ENCODE assay signal across 1 cellular context in the genomic region with DNA sequence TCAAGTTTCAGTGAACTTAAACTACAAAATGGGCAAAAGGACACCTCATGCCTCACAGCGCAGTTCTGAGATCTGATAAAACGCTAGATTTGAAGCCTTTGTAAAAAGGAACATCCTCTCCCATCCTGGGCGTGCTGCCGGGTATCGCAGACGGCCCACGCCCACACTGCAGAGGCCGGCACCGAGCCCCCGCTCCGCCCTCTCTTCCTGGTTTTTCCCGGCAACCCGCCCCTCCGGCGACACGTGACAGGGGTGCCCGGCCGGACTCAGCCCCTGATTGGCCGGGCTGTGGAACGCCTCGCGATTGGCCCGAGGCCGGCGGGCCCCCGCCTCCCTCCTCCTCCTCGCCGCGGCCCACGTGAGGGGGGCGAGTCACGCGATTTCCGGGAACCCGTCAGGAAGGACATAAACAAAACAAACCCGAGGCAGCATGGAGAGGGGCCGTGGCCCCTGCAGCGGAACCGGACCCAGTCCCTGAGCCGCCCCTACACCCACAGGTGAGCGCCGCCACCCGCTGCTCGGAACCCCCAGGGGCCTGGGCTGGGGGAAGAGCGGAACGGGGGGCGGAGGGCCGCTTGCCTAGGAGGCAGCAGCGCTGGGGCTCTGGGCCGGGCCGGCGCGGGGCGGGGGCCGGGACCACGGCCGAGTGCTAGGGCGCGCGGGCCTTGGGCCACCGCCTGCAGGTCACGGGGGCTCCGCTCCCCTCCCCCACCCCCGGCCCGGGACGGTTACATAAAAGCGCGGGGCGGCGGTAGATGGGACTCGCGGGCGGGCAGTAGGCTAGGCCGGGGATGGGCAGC.
TF ChIP-seq lines count a peak whose summit lies in the region.

A gene with protein sequence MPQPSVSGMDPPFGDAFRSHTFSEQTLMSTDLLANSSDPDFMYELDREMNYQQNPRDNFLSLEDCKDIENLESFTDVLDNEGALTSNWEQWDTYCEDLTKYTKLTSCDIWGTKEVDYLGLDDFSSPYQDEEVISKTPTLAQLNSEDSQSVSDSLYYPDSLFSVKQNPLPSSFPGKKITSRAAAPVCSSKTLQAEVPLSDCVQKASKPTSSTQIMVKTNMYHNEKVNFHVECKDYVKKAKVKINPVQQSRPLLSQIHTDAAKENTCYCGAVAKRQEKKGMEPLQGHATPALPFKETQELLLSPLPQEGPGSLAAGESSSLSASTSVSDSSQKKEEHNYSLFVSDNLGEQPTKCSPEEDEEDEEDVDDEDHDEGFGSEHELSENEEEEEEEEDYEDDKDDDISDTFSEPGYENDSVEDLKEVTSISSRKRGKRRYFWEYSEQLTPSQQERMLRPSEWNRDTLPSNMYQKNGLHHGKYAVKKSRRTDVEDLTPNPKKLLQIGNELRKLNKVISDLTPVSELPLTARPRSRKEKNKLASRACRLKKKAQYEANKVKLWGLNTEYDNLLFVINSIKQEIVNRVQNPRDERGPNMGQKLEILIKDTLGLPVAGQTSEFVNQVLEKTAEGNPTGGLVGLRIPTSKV (plus strand): TSS at position 370 of the 800 bp plus-strand sequence. CDS start 24,424 bp downstream, outside the sequence.

TF ChIP-seq in SK-N-SH, 30 proteins besides CTCF, POLR2A, EP300 and RAD21 (continued from another document):
- TF ChIP-seq SIN3A (IDR thresholded peaks at IDR 0.05; ENCODE audit: borderline replicate concordance, low read depth, low read length): peak; percentile 94; the same call in 1 of the 2 replicates
- peak; percentile 94 for TF ChIP-seq ELF1 (IDR thresholded peaks at IDR 0.05)
- no peak for TF ChIP-seq YY1 (IDR thresholded peaks at IDR 0.05; ENCODE audit: low read depth)
- TF ChIP-seq GATA2 (CRISPR knock-in tag; IDR thresholded peaks at IDR 0.05): no peak
- TF ChIP-seq GABPA (IDR thresholded peaks at IDR 0.05; ENCODE audit: low read depth): peak; percentile 73
- TF ChIP-seq, protein P1, sequence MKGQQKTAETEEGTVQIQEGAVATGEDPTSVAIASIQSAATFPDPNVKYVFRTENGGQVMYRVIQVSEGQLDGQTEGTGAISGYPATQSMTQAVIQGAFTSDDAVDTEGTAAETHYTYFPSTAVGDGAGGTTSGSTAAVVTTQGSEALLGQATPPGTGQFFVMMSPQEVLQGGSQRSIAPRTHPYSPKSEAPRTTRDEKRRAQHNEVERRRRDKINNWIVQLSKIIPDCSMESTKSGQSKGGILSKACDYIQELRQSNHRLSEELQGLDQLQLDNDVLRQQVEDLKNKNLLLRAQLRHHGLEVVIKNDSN (IDR thresholded peaks at IDR 0.05; ENCODE audit: borderline replicate concordance, low read depth): peak; percentile 99
- TF ChIP-seq, protein P2, sequence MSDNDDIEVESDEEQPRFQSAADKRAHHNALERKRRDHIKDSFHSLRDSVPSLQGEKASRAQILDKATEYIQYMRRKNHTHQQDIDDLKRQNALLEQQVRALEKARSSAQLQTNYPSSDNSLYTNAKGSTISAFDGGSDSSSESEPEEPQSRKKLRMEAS (IDR thresholded peaks at IDR 0.05; ENCODE audit: low read depth): peak; percentile 98
- no peak for TF ChIP-seq FOSL2 (IDR thresholded peaks at IDR 0.05; ENCODE audit: borderline replicate concordance, low read depth)
- no peak for TF ChIP-seq NRF1 (IDR thresholded peaks at IDR 0.05; ENCODE audit: low read depth, low read length)
- no peak for TF ChIP-seq TEAD4 (IDR thresholded peaks at IDR 0.05; ENCODE audit: borderline replicate concordance, insufficient read depth)
- peak; percentile 69; the same call in 1 of the 2 replicates for TF ChIP-seq RFX5 (IDR thresholded peaks at IDR 0.05; ENCODE audit: low read length)
- no peak for TF ChIP-seq FOXM1 (IDR thresholded peaks at IDR 0.05; ENCODE audit: low read depth)
- TF ChIP-seq EZH2phosphoT487 (IDR thresholded peaks at IDR 0.05; ENCODE audit: borderline replicate concordance, low read depth): no peak
- TF ChIP-seq, protein P3, sequence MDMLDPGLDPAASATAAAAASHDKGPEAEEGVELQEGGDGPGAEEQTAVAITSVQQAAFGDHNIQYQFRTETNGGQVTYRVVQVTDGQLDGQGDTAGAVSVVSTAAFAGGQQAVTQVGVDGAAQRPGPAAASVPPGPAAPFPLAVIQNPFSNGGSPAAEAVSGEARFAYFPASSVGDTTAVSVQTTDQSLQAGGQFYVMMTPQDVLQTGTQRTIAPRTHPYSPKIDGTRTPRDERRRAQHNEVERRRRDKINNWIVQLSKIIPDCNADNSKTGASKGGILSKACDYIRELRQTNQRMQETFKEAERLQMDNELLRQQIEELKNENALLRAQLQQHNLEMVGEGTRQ (IDR thresholded peaks at IDR 0.05; ENCODE audit: borderline replicate concordance, low read depth, low read length): peak; percentile 96
- TF ChIP-seq RXRA (IDR thresholded peaks at IDR 0.05; ENCODE audit: borderline replicate concordance, low read depth): no peak
- TF ChIP-seq, protein P4, sequence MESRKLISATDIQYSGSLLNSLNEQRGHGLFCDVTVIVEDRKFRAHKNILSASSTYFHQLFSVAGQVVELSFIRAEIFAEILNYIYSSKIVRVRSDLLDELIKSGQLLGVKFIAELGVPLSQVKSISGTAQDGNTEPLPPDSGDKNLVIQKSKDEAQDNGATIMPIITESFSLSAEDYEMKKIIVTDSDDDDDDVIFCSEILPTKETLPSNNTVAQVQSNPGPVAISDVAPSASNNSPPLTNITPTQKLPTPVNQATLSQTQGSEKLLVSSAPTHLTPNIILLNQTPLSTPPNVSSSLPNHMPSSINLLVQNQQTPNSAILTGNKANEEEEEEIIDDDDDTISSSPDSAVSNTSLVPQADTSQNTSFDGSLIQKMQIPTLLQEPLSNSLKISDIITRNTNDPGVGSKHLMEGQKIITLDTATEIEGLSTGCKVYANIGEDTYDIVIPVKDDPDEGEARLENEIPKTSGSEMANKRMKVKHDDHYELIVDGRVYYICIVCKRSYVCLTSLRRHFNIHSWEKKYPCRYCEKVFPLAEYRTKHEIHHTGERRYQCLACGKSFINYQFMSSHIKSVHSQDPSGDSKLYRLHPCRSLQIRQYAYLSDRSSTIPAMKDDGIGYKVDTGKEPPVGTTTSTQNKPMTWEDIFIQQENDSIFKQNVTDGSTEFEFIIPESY (IDR thresholded peaks at IDR 0.05; ENCODE audit: borderline replicate concordance, low read depth): 0 out of 2 replicates have a peak, but pooled peaks have one; percentile 22
- no peak for TF ChIP-seq SMC3 (IDR thresholded peaks at IDR 0.05; ENCODE audit: low read depth, low read length)
- no peak for TF ChIP-seq JUND (IDR thresholded peaks at IDR 0.05)
